Comparison of ENCODE assay signal across 1 cellular context in the genomic region with DNA sequence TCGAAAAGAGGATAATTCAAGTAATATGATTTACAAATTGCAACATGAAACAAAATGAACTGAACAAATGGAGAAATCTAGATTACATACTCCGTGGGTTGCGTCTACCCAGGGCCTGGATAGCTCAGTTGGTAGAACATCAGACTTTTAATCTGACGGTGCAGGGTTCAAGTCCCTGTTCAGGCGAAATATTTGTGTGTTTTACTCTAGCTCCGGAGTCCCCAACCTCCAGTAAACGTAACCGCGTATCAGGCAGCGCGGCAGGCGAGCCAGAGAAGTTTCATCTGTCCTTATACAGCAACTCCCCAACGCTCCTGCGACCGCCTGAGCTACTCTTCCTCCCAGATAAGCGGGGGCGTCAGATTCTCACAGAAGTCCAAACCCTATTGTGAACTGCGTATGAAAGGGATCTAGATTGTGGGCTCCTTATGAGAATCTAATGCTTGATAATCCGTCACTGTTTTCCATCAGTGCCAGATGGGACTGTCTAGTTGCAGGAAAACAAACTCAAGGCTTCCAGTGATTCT.
TF ChIP-seq lines count a peak whose summit lies in the region.

No MANE protein-coding gene starts in this region.

TF ChIP-seq in K562, 482 proteins besides CTCF, POLR2A, EP300 and RAD21 (continued from another document and continues in another):
- no peak for TF ChIP-seq ZNF232 (CRISPR knock-in tag; IDR thresholded peaks at IDR 0.05)
- TF ChIP-seq MBD2 (IDR thresholded peaks at IDR 0.05; ENCODE audit: borderline replicate concordance, low read depth), result no peak
- TF ChIP-seq, protein P1, sequence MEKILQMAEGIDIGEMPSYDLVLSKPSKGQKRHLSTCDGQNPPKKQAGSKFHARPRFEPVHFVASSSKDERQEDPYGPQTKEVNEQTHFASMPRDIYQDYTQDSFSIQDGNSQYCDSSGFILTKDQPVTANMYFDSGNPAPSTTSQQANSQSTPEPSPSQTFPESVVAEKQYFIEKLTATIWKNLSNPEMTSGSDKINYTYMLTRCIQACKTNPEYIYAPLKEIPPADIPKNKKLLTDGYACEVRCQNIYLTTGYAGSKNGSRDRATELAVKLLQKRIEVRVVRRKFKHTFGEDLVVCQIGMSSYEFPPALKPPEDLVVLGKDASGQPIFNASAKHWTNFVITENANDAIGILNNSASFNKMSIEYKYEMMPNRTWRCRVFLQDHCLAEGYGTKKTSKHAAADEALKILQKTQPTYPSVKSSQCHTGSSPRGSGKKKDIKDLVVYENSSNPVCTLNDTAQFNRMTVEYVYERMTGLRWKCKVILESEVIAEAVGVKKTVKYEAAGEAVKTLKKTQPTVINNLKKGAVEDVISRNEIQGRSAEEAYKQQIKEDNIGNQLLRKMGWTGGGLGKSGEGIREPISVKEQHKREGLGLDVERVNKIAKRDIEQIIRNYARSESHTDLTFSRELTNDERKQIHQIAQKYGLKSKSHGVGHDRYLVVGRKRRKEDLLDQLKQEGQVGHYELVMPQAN (IDR thresholded peaks at IDR 0.05; ENCODE audit: borderline replicate concordance), result no peak
- TF ChIP-seq BDP1 (IDR thresholded peaks at IDR 0.05; ENCODE audit: insufficient read depth, insufficient read length), result peak; percentile 94
- peak; percentile 59; the same call in 1 of the 2 replicates for TF ChIP-seq MYC (IDR thresholded peaks at IDR 0.05; ENCODE audit: low read depth, low read length)
- no peak for TF ChIP-seq MYC (CRISPR knock-in tag; IDR thresholded peaks at IDR 0.05; ENCODE audit: borderline replicate concordance, low read depth)
- peak; percentile 42 for TF ChIP-seq HCFC1 (IDR thresholded peaks at IDR 0.05; ENCODE audit: low read depth, low read length)
- TF ChIP-seq, protein P2, sequence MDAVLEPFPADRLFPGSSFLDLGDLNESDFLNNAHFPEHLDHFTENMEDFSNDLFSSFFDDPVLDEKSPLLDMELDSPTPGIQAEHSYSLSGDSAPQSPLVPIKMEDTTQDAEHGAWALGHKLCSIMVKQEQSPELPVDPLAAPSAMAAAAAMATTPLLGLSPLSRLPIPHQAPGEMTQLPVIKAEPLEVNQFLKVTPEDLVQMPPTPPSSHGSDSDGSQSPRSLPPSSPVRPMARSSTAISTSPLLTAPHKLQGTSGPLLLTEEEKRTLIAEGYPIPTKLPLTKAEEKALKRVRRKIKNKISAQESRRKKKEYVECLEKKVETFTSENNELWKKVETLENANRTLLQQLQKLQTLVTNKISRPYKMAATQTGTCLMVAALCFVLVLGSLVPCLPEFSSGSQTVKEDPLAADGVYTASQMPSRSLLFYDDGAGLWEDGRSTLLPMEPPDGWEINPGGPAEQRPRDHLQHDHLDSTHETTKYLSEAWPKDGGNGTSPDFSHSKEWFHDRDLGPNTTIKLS (IDR thresholded peaks at IDR 0.05; ENCODE audit: borderline replicate concordance, low read depth), result peak; percentile 26; the same call in 1 of the 2 replicates
- TF ChIP-seq ZNF197 (CRISPR knock-in tag; IDR thresholded peaks at IDR 0.05; ENCODE audit: low read depth), result 0 out of 2 replicates have a peak, but pooled peaks have one; percentile 21
- peak; percentile 30; the same call in 1 of the 2 replicates for TF ChIP-seq FOXM1 (IDR thresholded peaks at IDR 0.05; ENCODE audit: low read depth)
- no peak for TF ChIP-seq FOXM1 (CRISPR knock-in tag; IDR thresholded peaks at IDR 0.05; ENCODE audit: low read depth)
- TF ChIP-seq TARDBP (IDR thresholded peaks at IDR 0.05), result no peak; the same call in 1 of the 2 replicates
- no peak; the same call in 1 of the 2 replicates for TF ChIP-seq RB1 (IDR thresholded peaks at IDR 0.05; ENCODE audit: low read depth)
- TF ChIP-seq NFIC (IDR thresholded peaks at IDR 0.05), result peak; percentile 84
- no peak for TF ChIP-seq SP2 (IDR thresholded peaks at IDR 0.05; ENCODE audit: extremely low read depth, low read depth, low read length, poor library complexity, severe bottlenecking)
- TF ChIP-seq ZNF121 (CRISPR knock-in tag; conservative IDR thresholded peaks at IDR 0.05), result peak; percentile 97
- TF ChIP-seq, protein P3, sequence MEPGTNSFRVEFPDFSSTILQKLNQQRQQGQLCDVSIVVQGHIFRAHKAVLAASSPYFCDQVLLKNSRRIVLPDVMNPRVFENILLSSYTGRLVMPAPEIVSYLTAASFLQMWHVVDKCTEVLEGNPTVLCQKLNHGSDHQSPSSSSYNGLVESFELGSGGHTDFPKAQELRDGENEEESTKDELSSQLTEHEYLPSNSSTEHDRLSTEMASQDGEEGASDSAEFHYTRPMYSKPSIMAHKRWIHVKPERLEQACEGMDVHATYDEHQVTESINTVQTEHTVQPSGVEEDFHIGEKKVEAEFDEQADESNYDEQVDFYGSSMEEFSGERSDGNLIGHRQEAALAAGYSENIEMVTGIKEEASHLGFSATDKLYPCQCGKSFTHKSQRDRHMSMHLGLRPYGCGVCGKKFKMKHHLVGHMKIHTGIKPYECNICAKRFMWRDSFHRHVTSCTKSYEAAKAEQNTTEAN (CRISPR knock-in tag; IDR thresholded peaks at IDR 0.05), result no peak
- no peak for TF ChIP-seq TAF15 (IDR thresholded peaks at IDR 0.05; ENCODE audit: low read depth, low read length)
- TF ChIP-seq, protein P4, sequence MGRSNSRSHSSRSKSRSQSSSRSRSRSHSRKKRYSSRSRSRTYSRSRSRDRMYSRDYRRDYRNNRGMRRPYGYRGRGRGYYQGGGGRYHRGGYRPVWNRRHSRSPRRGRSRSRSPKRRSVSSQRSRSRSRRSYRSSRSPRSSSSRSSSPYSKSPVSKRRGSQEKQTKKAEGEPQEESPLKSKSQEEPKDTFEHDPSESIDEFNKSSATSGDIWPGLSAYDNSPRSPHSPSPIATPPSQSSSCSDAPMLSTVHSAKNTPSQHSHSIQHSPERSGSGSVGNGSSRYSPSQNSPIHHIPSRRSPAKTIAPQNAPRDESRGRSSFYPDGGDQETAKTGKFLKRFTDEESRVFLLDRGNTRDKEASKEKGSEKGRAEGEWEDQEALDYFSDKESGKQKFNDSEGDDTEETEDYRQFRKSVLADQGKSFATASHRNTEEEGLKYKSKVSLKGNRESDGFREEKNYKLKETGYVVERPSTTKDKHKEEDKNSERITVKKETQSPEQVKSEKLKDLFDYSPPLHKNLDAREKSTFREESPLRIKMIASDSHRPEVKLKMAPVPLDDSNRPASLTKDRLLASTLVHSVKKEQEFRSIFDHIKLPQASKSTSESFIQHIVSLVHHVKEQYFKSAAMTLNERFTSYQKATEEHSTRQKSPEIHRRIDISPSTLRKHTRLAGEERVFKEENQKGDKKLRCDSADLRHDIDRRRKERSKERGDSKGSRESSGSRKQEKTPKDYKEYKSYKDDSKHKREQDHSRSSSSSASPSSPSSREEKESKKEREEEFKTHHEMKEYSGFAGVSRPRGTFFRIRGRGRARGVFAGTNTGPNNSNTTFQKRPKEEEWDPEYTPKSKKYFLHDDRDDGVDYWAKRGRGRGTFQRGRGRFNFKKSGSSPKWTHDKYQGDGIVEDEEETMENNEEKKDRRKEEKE (IDR thresholded peaks at IDR 0.05; ENCODE audit: borderline replicate concordance in 1 of 2, control insufficient read depth in 1 of 2, low read depth in 2 of 2, low read length in 1 of 2), result peak in 1 of 2 experiments; percentile 89; a peak in 1 of 4 replicates
- TF ChIP-seq EZH2 (IDR thresholded peaks at IDR 0.05; ENCODE audit: borderline replicate concordance, low read depth, low read length), result no peak
- TF ChIP-seq SMARCA4 (IDR thresholded peaks at IDR 0.05), result peak; percentile 80
- TF ChIP-seq ZNF780A (CRISPR knock-in tag; IDR thresholded peaks at IDR 0.05), result no peak
- TF ChIP-seq EGR1 (conservative IDR thresholded peaks at IDR 0.05), result peak; percentile 97
- TF ChIP-seq, protein P5, sequence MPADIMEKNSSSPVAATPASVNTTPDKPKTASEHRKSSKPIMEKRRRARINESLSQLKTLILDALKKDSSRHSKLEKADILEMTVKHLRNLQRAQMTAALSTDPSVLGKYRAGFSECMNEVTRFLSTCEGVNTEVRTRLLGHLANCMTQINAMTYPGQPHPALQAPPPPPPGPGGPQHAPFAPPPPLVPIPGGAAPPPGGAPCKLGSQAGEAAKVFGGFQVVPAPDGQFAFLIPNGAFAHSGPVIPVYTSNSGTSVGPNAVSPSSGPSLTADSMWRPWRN (IDR thresholded peaks at IDR 0.05; ENCODE audit: low read depth), result peak; percentile 51; the same call in 1 of the 2 replicates
- TF ChIP-seq TCFL5 (CRISPR knock-in tag; conservative IDR thresholded peaks at IDR 0.05), result no peak
- no peak for TF ChIP-seq PHTF2 (CRISPR knock-in tag; IDR thresholded peaks at IDR 0.05)
- TF ChIP-seq MYNN (IDR thresholded peaks at IDR 0.05), result peak; percentile 91
- no peak for TF ChIP-seq MYNN (CRISPR knock-in tag; IDR thresholded peaks at IDR 0.05)
- TF ChIP-seq SLC30A9 (CRISPR knock-in tag; IDR thresholded peaks at IDR 0.05), result no peak
- no peak for TF ChIP-seq NFXL1 (CRISPR knock-in tag; IDR thresholded peaks at IDR 0.05)
- TF ChIP-seq, protein P6, sequence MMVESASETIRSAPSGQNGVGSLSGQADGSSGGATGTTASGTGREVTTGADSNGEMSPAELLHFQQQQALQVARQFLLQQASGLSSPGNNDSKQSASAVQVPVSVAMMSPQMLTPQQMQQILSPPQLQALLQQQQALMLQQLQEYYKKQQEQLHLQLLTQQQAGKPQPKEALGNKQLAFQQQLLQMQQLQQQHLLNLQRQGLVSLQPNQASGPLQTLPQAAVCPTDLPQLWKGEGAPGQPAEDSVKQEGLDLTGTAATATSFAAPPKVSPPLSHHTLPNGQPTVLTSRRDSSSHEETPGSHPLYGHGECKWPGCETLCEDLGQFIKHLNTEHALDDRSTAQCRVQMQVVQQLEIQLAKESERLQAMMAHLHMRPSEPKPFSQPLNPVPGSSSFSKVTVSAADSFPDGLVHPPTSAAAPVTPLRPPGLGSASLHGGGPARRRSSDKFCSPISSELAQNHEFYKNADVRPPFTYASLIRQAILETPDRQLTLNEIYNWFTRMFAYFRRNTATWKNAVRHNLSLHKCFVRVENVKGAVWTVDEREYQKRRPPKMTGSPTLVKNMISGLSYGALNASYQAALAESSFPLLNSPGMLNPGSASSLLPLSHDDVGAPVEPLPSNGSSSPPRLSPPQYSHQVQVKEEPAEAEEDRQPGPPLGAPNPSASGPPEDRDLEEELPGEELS (CRISPR knock-in tag; IDR thresholded peaks at IDR 0.05; ENCODE audit: borderline replicate concordance), result 0 out of 2 replicates have a peak, but pooled peaks have one; percentile 39
- 0 out of 4 replicates have a peak, but pooled peaks of 1 of the 2 experiments have one; percentile 16 for TF ChIP-seq ETV6 (IDR thresholded peaks at IDR 0.05; ENCODE audit: borderline replicate concordance in 1 of 2, low read depth in 2 of 2, low read length in 1 of 2)
- no peak for TF ChIP-seq ETV6 (CRISPR knock-in tag; IDR thresholded peaks at IDR 0.05; ENCODE audit: borderline replicate concordance)
- TF ChIP-seq FOXA1 (IDR thresholded peaks at IDR 0.05; ENCODE audit: borderline replicate concordance), result no peak
- TF ChIP-seq KDM2B (CRISPR knock-in tag; IDR thresholded peaks at IDR 0.05), result peak; percentile 83
- TF ChIP-seq FOXA3 (CRISPR knock-in tag; conservative IDR thresholded peaks at IDR 0.05 in 1 of 2, IDR thresholded peaks at IDR 0.05 in 1 of 2), result no peak
- TF ChIP-seq YBX1 (IDR thresholded peaks at IDR 0.05), result no peak
- TF ChIP-seq BRCA1 (IDR thresholded peaks at IDR 0.05), result no peak
- no peak for TF ChIP-seq BRCA1 (CRISPR knock-in tag; IDR thresholded peaks at IDR 0.05)
- TF ChIP-seq ETV1 (tag; conservative IDR thresholded peaks at IDR 0.05; ENCODE audit: low read depth), result peak; percentile 55
- no peak for TF ChIP-seq SAFB2 (IDR thresholded peaks at IDR 0.05; ENCODE audit: borderline replicate concordance, low read depth, low read length, severe bottlenecking)
- peak; percentile 81; the same call in 1 of the 2 replicates for TF ChIP-seq NFATC3 (IDR thresholded peaks at IDR 0.05)
- no peak for TF ChIP-seq ZC3H8 (IDR thresholded peaks at IDR 0.05)
- TF ChIP-seq, protein P7, sequence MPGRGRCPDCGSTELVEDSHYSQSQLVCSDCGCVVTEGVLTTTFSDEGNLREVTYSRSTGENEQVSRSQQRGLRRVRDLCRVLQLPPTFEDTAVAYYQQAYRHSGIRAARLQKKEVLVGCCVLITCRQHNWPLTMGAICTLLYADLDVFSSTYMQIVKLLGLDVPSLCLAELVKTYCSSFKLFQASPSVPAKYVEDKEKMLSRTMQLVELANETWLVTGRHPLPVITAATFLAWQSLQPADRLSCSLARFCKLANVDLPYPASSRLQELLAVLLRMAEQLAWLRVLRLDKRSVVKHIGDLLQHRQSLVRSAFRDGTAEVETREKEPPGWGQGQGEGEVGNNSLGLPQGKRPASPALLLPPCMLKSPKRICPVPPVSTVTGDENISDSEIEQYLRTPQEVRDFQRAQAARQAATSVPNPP (IDR thresholded peaks at IDR 0.05; ENCODE audit: borderline replicate concordance, insufficient read depth, insufficient read length), result no peak
- TF ChIP-seq, protein P8, sequence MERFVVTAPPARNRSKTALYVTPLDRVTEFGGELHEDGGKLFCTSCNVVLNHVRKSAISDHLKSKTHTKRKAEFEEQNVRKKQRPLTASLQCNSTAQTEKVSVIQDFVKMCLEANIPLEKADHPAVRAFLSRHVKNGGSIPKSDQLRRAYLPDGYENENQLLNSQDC (CRISPR knock-in tag; IDR thresholded peaks at IDR 0.05), result peak; percentile 43; the same call in 1 of the 2 replicates
- no peak for TF ChIP-seq ZNF324 (CRISPR knock-in tag; IDR thresholded peaks at IDR 0.05)
- TF ChIP-seq PTTG1 (tag; IDR thresholded peaks at IDR 0.05; ENCODE audit: low read depth), result no peak
- TF ChIP-seq, protein P9, sequence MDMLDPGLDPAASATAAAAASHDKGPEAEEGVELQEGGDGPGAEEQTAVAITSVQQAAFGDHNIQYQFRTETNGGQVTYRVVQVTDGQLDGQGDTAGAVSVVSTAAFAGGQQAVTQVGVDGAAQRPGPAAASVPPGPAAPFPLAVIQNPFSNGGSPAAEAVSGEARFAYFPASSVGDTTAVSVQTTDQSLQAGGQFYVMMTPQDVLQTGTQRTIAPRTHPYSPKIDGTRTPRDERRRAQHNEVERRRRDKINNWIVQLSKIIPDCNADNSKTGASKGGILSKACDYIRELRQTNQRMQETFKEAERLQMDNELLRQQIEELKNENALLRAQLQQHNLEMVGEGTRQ (CRISPR knock-in tag; IDR thresholded peaks at IDR 0.05), result no peak
- TF ChIP-seq COPS2 (conservative IDR thresholded peaks at IDR 0.05), result no peak
- no peak for TF ChIP-seq ZNF133 (CRISPR knock-in tag; IDR thresholded peaks at IDR 0.05)
- TF ChIP-seq GATAD2B (IDR thresholded peaks at IDR 0.05; ENCODE audit: borderline replicate concordance), result peak; percentile 83
- TF ChIP-seq SNRNP70 (optimal IDR thresholded peaks at IDR 0.05; ENCODE audit: low read depth, low read length), result no peak
- TF ChIP-seq KLF10 (CRISPR knock-in tag; IDR thresholded peaks at IDR 0.05), result no peak
- no peak for TF ChIP-seq ZBED1 (IDR thresholded peaks at IDR 0.05)
- TF ChIP-seq ZNF263 (CRISPR knock-in tag; IDR thresholded peaks at IDR 0.05; ENCODE audit: borderline replicate concordance), result no peak
- TF ChIP-seq XRCC5 (IDR thresholded peaks at IDR 0.05; ENCODE audit: low read depth, low read length), result peak; percentile 93
